In genomic region chr6:155011997-155012396, GRCh38 we compare ENCODE assay signal across 1 cellular context.
TF ChIP-seq lines count a peak whose summit lies in the region.

No MANE protein-coding gene starts in this region.

TF ChIP-seq in GM23338, 12 proteins besides CTCF, POLR2A, EP300 and RAD21 (continued from another document):
- TF ChIP-seq ZNF462 (CRISPR knock-in tag; IDR thresholded peaks at IDR 0.05) (no peak), STAT1 (IDR thresholded peaks at IDR 0.05; ENCODE audit: unreplicated experiment) (no peak), JUNB (IDR thresholded peaks at IDR 0.05; ENCODE audit: unreplicated experiment) (no peak), ETS1 (IDR thresholded peaks at IDR 0.05) (no peak)
